ENCODE assay signal across 8 cellular contexts in the genomic region with DNA sequence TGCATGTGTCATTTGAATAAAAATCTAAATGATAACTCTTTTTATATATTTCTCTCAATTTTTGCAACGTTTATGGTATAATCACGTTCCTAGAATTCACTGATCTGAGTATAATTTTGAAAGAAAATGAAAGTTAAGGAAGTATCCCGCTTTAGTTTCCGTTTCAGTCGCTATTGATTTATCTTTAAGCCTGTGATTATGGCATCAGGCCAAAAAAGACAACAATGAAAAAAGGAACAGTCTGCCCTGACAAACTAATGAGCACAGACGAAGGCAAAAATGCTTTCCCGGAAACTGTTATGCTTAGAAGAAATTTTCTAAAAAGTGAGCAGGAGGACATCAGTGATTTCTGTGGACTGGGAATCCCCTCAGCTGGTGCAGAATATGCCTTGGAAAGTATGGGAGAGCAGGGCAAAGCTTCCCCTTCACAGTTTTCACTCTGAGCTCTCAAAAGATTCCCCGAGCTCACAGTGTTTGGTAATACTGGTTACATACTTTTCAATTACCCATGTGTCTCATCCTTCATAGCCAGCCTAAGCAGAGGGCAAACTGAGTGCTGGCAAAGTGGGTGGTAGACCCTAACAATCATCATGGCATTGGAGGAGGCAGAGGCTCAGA. TPM values are rescaled to one million over a fixed set of nuclear protein-coding genes. Genes with fewer than 3 reads are reported as not detected.
A peak's percentile ranks its signal among the peaks of the same experiment; 100 is the strongest.
DNase-seq lines count a peak whose midpoint lies in the region; ATAC-seq, FAIRE-seq and TF ChIP-seq lines count a peak whose summit lies in the region.

No MANE protein-coding gene starts in this region.

- BruUV-seq in IMR-90 (replicated peaks; lab: Mats Ljungman, UMichigan) = no TSS peak

- intact Hi-C loops in IMR-90 (cut with micrococcal nuclease) = loop anchor here (2.0 kb wide), 1 partner anchor 16 kb away; no protein-coding TSS in a partner anchor

- no peaks in the 10 kb centered on the region for H3K9me3 ChIP-seq in IMR-90 (ENCODE audit: control insufficient read depth, insufficient read depth, low read length)
- no peaks in the 10 kb centered on the region for H3K9me3 ChIP-seq in duodenal mucosa (ENCODE audit: control insufficient read depth in 1 of 2, low read length in 2 of 2)
- H3K9me3 ChIP-seq in parathyroid adenoma (ENCODE audit: control insufficient read depth, low read length) = no peaks in the 10 kb centered on the region

- H3K9me1 ChIP-seq in IMR-90 (ENCODE audit: insufficient read depth, low read length) = no peaks in the 10 kb centered on the region

- H2BK15ac ChIP-seq in IMR-90 (ENCODE audit: low read depth, low read length) = peak overlapping the region; percentile 42; the same call in 1 of the 3 replicates

- peak overlapping the region; percentile 25; the same call in 1 of the 2 replicates for H4K91ac ChIP-seq in IMR-90 (ENCODE audit: insufficient read depth, low read depth, low read length)

- H2AFZ ChIP-seq in IMR-90 (replicated peaks; ENCODE audit: low read length, poor library complexity) = peak overlapping the region; percentile 74
- H2AFZ ChIP-seq in parathyroid adenoma = no peak overlapping the region

- dilution Hi-C loops in IMR-90 (cut with HindIII; ENCODE audit: low sequenced_read_pairs, unreplicated experiment) = no loop called here

- peak overlapping the region; percentile 54 for H3K4ac ChIP-seq in IMR-90 (ENCODE audit: low read depth, low read length)

- H3K27ac ChIP-seq in IMR-90 (ENCODE audit: insufficient read depth, low read length) (no peak overlapping the region), duodenal mucosa (ENCODE audit: low read depth, low read length) (no peak overlapping the region), parathyroid adenoma (no peak overlapping the region)

- H3K9me3 Mint-ChIP-seq in stimulated activated effector memory CD8-positive, alpha-beta T cell treated with anti-CD3 and anti-CD28 coated beads, Interleukin-12 subunit alpha, Interleukin-12 subunit beta, amount 100 ng/mL, for 72 hours = no peaks in the 10 kb centered on the region

- peak overlapping the region; percentile 88 for H2BK20ac ChIP-seq in IMR-90 (ENCODE audit: low read depth, low read length)

- H3K18ac ChIP-seq in IMR-90 (ENCODE audit: low read depth, low read length) = 0 out of 2 replicates have a peak overlapping the region, but pooled peaks have one; percentile 27

- DNase-seq in IMR-90 (peak; percentile 17), NOMO-1 treated with dmso at 0.1 percent for 144 hours (lab: John Stamatoyannopoulos, UW; ENCODE audit: unreplicated experiment) (peak; percentile 39), frontal cortex (ENCODE audit: low spot score in 2 of 2) (no peak), NCI-H2171 (lab: John Stamatoyannopoulos, UW) (no peak)
- no peak for DNase-seq in stimulated activated effector memory CD8-positive, alpha-beta T cell treated with anti-CD3 and anti-CD28 coated beads, Interleukin-12 subunit alpha, Interleukin-12 subunit beta, amount 100 ng/mL, for 72 hours (ENCODE audit: low spot score in 2 of 2)

- H3K27me3 ChIP-seq in IMR-90 (ENCODE audit: control insufficient read depth, insufficient read depth, low read length) (peaks cover 3% of the 10 kb centered on the region; the same call in 1 of the 2 replicates), duodenal mucosa (ENCODE audit: control insufficient read depth in 1 of 2, insufficient read depth in 2 of 2, low read length in 2 of 2) (no peaks in the 10 kb centered on the region), parathyroid adenoma (ENCODE audit: control insufficient read depth, insufficient read depth, low read length) (no peaks in the 10 kb centered on the region)

- no peaks in the 10 kb centered on the region for H3K79me1 ChIP-seq in IMR-90 (ENCODE audit: low read depth in 1 of 2, low read length in 2 of 2)

- no peaks in the 10 kb centered on the region for H3K36me3 ChIP-seq in IMR-90 (ENCODE audit: control insufficient read depth, insufficient read depth, low read length)
- H3K36me3 ChIP-seq in duodenal mucosa (ENCODE audit: control insufficient read depth in 1 of 2, insufficient read depth in 2 of 2, low read length in 2 of 2) = no peaks in the 10 kb centered on the region
- no peaks in the 10 kb centered on the region for H3K36me3 ChIP-seq in parathyroid adenoma (ENCODE audit: control insufficient read depth, insufficient read depth, low read length)

- WGBS in IMR-90 (ENCODE audit: extremely low coverage in 2 of 2, insufficient read length in 1 of 2), 2 experiments = 0% methylated on average over 2 of the region's 8 CpGs; no CpG with 5 or more reads in 1 of the 2 experiments

- H3K9ac ChIP-seq in IMR-90 (ENCODE audit: low read depth, low read length) (peak overlapping the region; percentile 8), duodenal mucosa (ENCODE audit: low read depth in 1 of 2, low read length in 2 of 2) (peak overlapping the region in 1 of 2 donors; percentile 0), parathyroid adenoma (no peak overlapping the region)

- H4K5ac ChIP-seq in IMR-90 (ENCODE audit: low read depth, low read length) = peak overlapping the region; percentile 6; the same call in 1 of the 2 replicates

- peak overlapping the region; percentile 40 for H3K4me3 ChIP-seq in IMR-90 (ENCODE audit: insufficient read depth, low read depth, low read length)
- H3K4me3 ChIP-seq in duodenal mucosa (ENCODE audit: low read depth in 1 of 2, low read length in 2 of 2) = peak overlapping the region; percentile 33 to 37
- no peak overlapping the region for H3K4me3 ChIP-seq in parathyroid adenoma (ENCODE audit: low read depth, low read length)

- H3K14ac ChIP-seq in IMR-90 (replicated peaks; ENCODE audit: low read depth, low read length) = peak overlapping the region; percentile 42; the same call in 1 of the 2 replicates

- H4K8ac ChIP-seq in IMR-90 (ENCODE audit: low read depth in 2 of 2, low read length in 2 of 2) = peak overlapping the region; percentile 41 to 58; a peak in 2 of 4 replicates

- no peak for FAIRE-seq in frontal cortex (lab: Jason Lieb, UNC)

- no peak overlapping the region for H2AK9ac ChIP-seq in IMR-90 (replicated peaks; ENCODE audit: low read depth, low read length, poor library complexity)

- no peak overlapping the region for H3K4me3 Mint-ChIP-seq in stimulated activated effector memory CD8-positive, alpha-beta T cell treated with anti-CD3 and anti-CD28 coated beads, Interleukin-12 subunit alpha, Interleukin-12 subunit beta, amount 100 ng/mL, for 72 hours

- H3K4me2 ChIP-seq in IMR-90 (ENCODE audit: low read depth, low read length) (peak overlapping the region; percentile 87), parathyroid adenoma (ENCODE audit: low read length) (peak overlapping the region; percentile 2)

- CTCF ChIA-PET in IMR-90 (lab: Yijun Ruan, JAX) = no interaction called here

- no peak overlapping the region for H2AK5ac ChIP-seq in IMR-90 (ENCODE audit: low read depth, low read length)

- TF ChIP-seq CTCF in IMR-90 (conservative IDR thresholded peaks at IDR 0.05; ENCODE audit: low read depth, low read length) (no peak), parathyroid adenoma (IDR thresholded peaks at IDR 0.05) (no peak)

- POLR2A ChIA-PET in IMR-90 (lab: Charles Lee; ENCODE audit: unreplicated experiment) = no interaction called here

- peak overlapping the region; percentile 22 for H3K56ac ChIP-seq in IMR-90 (ENCODE audit: extremely low read depth, insufficient read depth, low read length)

- no peak for TF ChIP-seq RAD21 in IMR-90 (IDR thresholded peaks at IDR 0.05; ENCODE audit: low read length)

- H3K36me3 Mint-ChIP-seq in stimulated activated effector memory CD8-positive, alpha-beta T cell treated with anti-CD3 and anti-CD28 coated beads, Interleukin-12 subunit alpha, Interleukin-12 subunit beta, amount 100 ng/mL, for 72 hours = no peaks in the 10 kb centered on the region

- H3K79me2 ChIP-seq in parathyroid adenoma = no peaks in the 10 kb centered on the region

- H3K4me1 Mint-ChIP-seq in stimulated activated effector memory CD8-positive, alpha-beta T cell treated with anti-CD3 and anti-CD28 coated beads, Interleukin-12 subunit alpha, Interleukin-12 subunit beta, amount 100 ng/mL, for 72 hours = peaks cover 15% of the 10 kb centered on the region

- peak overlapping the region; percentile 86 for H2BK120ac ChIP-seq in IMR-90 (ENCODE audit: low read depth, low read length)

- in situ Hi-C loops in IMR-90 (cut with MboI; ENCODE audit: low sequenced_read_pairs) = no loop called here

- no peak overlapping the region for H3K27ac Mint-ChIP-seq in stimulated activated effector memory CD8-positive, alpha-beta T cell treated with anti-CD3 and anti-CD28 coated beads, Interleukin-12 subunit alpha, Interleukin-12 subunit beta, amount 100 ng/mL, for 72 hours

- TF ChIP-seq POLR2A in IMR-90 (IDR thresholded peaks at IDR 0.05; ENCODE audit: low read depth, low read length) = no peak

- ATAC-seq in IMR-90 (ENCODE audit: low read depth) = peak; percentile 70
- ATAC-seq in stimulated activated effector memory CD8-positive, alpha-beta T cell treated with anti-CD3 and anti-CD28 coated beads, Interleukin-12 subunit alpha, Interleukin-12 subunit beta, amount 100 ng/mL, for 72 hours = no peak
- no peak for ATAC-seq in esophagus mucosa

- 0 out of 2 replicates have a peak, but pooled peaks cover under 1% of the 10 kb centered on the region for H3K4me1 ChIP-seq in IMR-90 (ENCODE audit: control insufficient read depth, insufficient read depth, low read length)
- H3K4me1 ChIP-seq in duodenal mucosa (ENCODE audit: control insufficient read depth in 1 of 2, insufficient read depth in 2 of 2, low read length in 2 of 2) = peaks cover 6 to 7% of the 10 kb centered on the region in 2 donors
- H3K4me1 ChIP-seq in parathyroid adenoma = no peaks in the 10 kb centered on the region

- no peaks in the 10 kb centered on the region for H4K20me1 ChIP-seq in IMR-90 (ENCODE audit: insufficient read depth, low read length)

- H3K23ac ChIP-seq in IMR-90 (ENCODE audit: low read depth, low read length) = peak overlapping the region; percentile 87

- no peak overlapping the region for H2BK5ac ChIP-seq in IMR-90 (ENCODE audit: low read depth, low read length, poor library complexity, severe bottlenecking)

RNA-seq across cellular contexts. Expression of a gene that starts 5.1 kb away (rescaled TPM):
- total RNA-seq in IMR-90 (2012; rRNA removed) = 0.18 and 0.28 TPM in 2 replicates
- 0.14 and 0.15 TPM in 2 replicates for polyA plus RNA-seq in IMR-90 (2012; rRNA removed)
- 0.05 TPM in 1 of 2 replicates, not detected in the other for polyA plus RNA-seq in IMR-90 (2012; cell fraction: cytosol; rRNA removed)
- 0.07 TPM in 1 of 2 replicates, not detected in the other for polyA plus RNA-seq in IMR-90 (2012; cell fraction: nucleus; rRNA removed; ENCODE audit: low replicate concordance)
- total RNA-seq in frontal cortex = not detected
- 0.32 TPM for total RNA-seq in esophagus mucosa

RNA-seq across cellular contexts. Expression of a gene that starts 7.5 kb away (rescaled TPM):
- total RNA-seq in IMR-90 (2012; rRNA removed) (under 0.01 TPM in 2 replicates), frontal cortex (not detected), esophagus mucosa (0.24 TPM)
- polyA plus RNA-seq in IMR-90 (2012; rRNA removed) = not detected in 2 replicates
- polyA plus RNA-seq in IMR-90 (2012; cell fraction: cytosol; rRNA removed) = not detected in 2 replicates
- polyA plus RNA-seq in IMR-90 (2012; cell fraction: nucleus; rRNA removed; ENCODE audit: low replicate concordance) = not detected in 2 replicates

RNA-seq across cellular contexts. Expression of a gene that starts 21.0 kb away (rescaled TPM):
- total RNA-seq in IMR-90 (2012; rRNA removed) = not detected in 2 replicates
- not detected in 2 replicates for polyA plus RNA-seq in IMR-90 (2012; rRNA removed)
- polyA plus RNA-seq in IMR-90 (2012; cell fraction: cytosol; rRNA removed) = not detected in 2 replicates
- polyA plus RNA-seq in IMR-90 (2012; cell fraction: nucleus; rRNA removed; ENCODE audit: low replicate concordance) = not detected in 2 replicates
- total RNA-seq in frontal cortex = not detected
- not detected for total RNA-seq in esophagus mucosa

RNA-seq across cellular contexts. Expression of a gene that starts 37.6 kb away (rescaled TPM):
- total RNA-seq in IMR-90 (2012; rRNA removed) = 27.4 and 35.3 TPM in 2 replicates
- 14.4 and 16.8 TPM in 2 replicates for polyA plus RNA-seq in IMR-90 (2012; rRNA removed)
- 3.2 and 3.4 TPM in 2 replicates for polyA plus RNA-seq in IMR-90 (2012; cell fraction: cytosol; rRNA removed)
- polyA plus RNA-seq in IMR-90 (2012; cell fraction: nucleus; rRNA removed; ENCODE audit: low replicate concordance) = 2.8 and 14.4 TPM in 2 replicates
- total RNA-seq in frontal cortex = 39.5 TPM
- 27.5 TPM for total RNA-seq in esophagus mucosa

RNA-seq across cellular contexts. Expression of a gene that starts 46.2 kb away (rescaled TPM):
- total RNA-seq in IMR-90 (2012; rRNA removed) (not detected in 2 replicates), frontal cortex (2.9 TPM), esophagus mucosa (not detected)
- polyA plus RNA-seq in IMR-90 (2012; rRNA removed) = 0.15 and 0.30 TPM in 2 replicates
- polyA plus RNA-seq in IMR-90 (2012; cell fraction: cytosol; rRNA removed) = 0.03 TPM in 1 of 2 replicates, not detected in the other
- 0.08 TPM in 1 of 2 replicates, not detected in the other for polyA plus RNA-seq in IMR-90 (2012; cell fraction: nucleus; rRNA removed; ENCODE audit: low replicate concordance)

Comparison
In these comparisons a context has a peak if more than half of its experiments do, and no peak if none do; other contexts are left out.
1. DNase-seq: peak in IMR-90 (single experiment) and NOMO-1 treated with dmso at 0.1 percent for 144 hours (single experiment); none in frontal cortex (0 of 2), stimulated activated effector memory CD8-positive, alpha-beta T cell treated with anti-CD3 and anti-CD28 coated beads, Interleukin-12 subunit alpha, Interleukin-12 subunit beta, amount 100 ng/mL, for 72 hours (0 of 2) and NCI-H2171 (single experiment).